In genomic region chr4:162838671-162839070, GRCh38 we compare ENCODE assay signal across 19 cellular contexts.
"Had no signal": no experiment of that assay in that cellular context is flagged by ENCODE, and none has a peak within 500 bp of the region (broad histone marks: within the 10 kb centered on the region; RNA-seq: fewer than 3 reads in every experiment).

No MANE protein-coding gene starts in this region.

- H3K9ac ChIP-seq: neural progenitor cell had no signal

- H2AFZ ChIP-seq: neural progenitor cell had no signal

- H3K36me3 ChIP-seq: heart left ventricle, neural progenitor cell, ovary, suprapubic skin, thyroid gland, upper lobe of right lung had no signal

- H3K27ac ChIP-seq: coronary artery, heart left ventricle, neural progenitor cell, ovary, suprapubic skin, thyroid gland, upper lobe of right lung had no signal

- FAIRE-seq: frontal cortex had no signal

- H3K4me3 ChIP-seq: coronary artery, heart left ventricle, neural progenitor cell, ovary, smooth muscle cell, suprapubic skin, thyroid gland, upper lobe of right lung had no signal

- DNase-seq: effector CD4-positive, alpha-beta T cell; heart left ventricle; hippocampal formation; natural killer cell; nucleus accumbens; ovary; right cardiac atrium; stimulated activated CD4-positive, alpha-beta T cell treated with anti-CD3 and anti-CD28 coated beads, Interleukin-2, amount 100 ng/mL, for 48 hours; stimulated activated CD8-positive, alpha-beta memory T cell treated with anti-CD3 and anti-CD28 coated beads, Interleukin-4, amount 100 ng/mL, for 48 hours; stimulated activated naive CD8-positive, alpha-beta T cell treated with anti-CD3 and anti-CD28 coated beads, Interleukin-15, Interleukin-2, amounts not matched to agents 100 U/mL and 50 U/mL, for 24 hours; thyroid gland; upper lobe of right lung had no signal

- H3K4me1 ChIP-seq: suprapubic skin, thyroid gland, upper lobe of right lung had no signal

- H3K9me3 ChIP-seq: ovary, suprapubic skin, thyroid gland, upper lobe of right lung had no signal

- H3K27me3 ChIP-seq: heart left ventricle, neural progenitor cell, ovary, suprapubic skin, thyroid gland, upper lobe of right lung had no signal

- H3K4me2 ChIP-seq: neural progenitor cell, smooth muscle cell had no signal

- ATAC-seq: esophagus mucosa; heart left ventricle; natural killer cell; right cardiac atrium; stimulated activated effector memory CD8-positive, alpha-beta T cell treated with anti-CD3 and anti-CD28 coated beads, Interleukin-12 subunit alpha, Interleukin-12 subunit beta, amount 100 ng/mL, for 72 hours; stimulated activated naive CD8-positive, alpha-beta T cell treated with anti-CD3 and anti-CD28 coated beads, Interleukin-15, Interleukin-2, amounts not matched to agents 100 U/mL and 50 U/mL, for 24 hours; upper lobe of right lung had no signal
